In genomic region chrX:152641996-152642395, GRCh38 we compare ENCODE assay signal across 12 cellular contexts. TPM values are rescaled to one million over a fixed set of nuclear protein-coding genes. Genes with fewer than 3 reads are reported as not detected.
DNase-seq lines count a peak whose midpoint lies in the region; ATAC-seq and TF ChIP-seq lines count a peak whose summit lies in the region.
"Had no signal": no experiment of that assay in that cellular context is flagged by ENCODE, and none has a peak within 500 bp of the region (broad histone marks: within the 10 kb centered on the region; RNA-seq: fewer than 3 reads in every experiment).

No MANE protein-coding gene starts in this region.

- H3K9me3 ChIP-seq in A673 (ENCODE audit: low read depth, low read length, poor library complexity, severe bottlenecking) (no peaks in the 10 kb centered on the region), OCI-LY7 (ENCODE audit: low read length) (no peaks in the 10 kb centered on the region), thyroid gland (no peaks in the 10 kb centered on the region)
- H3K9me3 ChIP-seq: ascending aorta had no signal

- no peaks in the 10 kb centered on the region for H3K79me2 ChIP-seq in OCI-LY7 (ENCODE audit: insufficient read depth, low read depth, low read length)

- H3K4me3 ChIP-seq in A673 (ENCODE audit: low read depth, low read length, poor library complexity, severe bottlenecking) (no peak overlapping the region), OCI-LY7 (ENCODE audit: low read depth, low read length, poor library complexity, severe bottlenecking) (no peak overlapping the region), thyroid gland (replicated peaks in 1 of 3) (no peak overlapping the region)
- H3K4me3 ChIP-seq: ascending aorta had no signal

- H3K27me3 ChIP-seq in A673 (replicated peaks; ENCODE audit: insufficient read depth, low read depth, low read length, poor library complexity) (peaks cover 39% of the 10 kb centered on the region), thyroid gland (no peaks in the 10 kb centered on the region)
- H3K27me3 ChIP-seq: ascending aorta had no signal

- H3K27ac ChIP-seq in A673 (ENCODE audit: low read depth, low read length, poor library complexity, severe bottlenecking) (no peak overlapping the region), OCI-LY7 (ENCODE audit: low read depth, low read length, poor library complexity, severe bottlenecking) (no peak overlapping the region), thyroid gland (no peak overlapping the region)
- H3K27ac ChIP-seq: ascending aorta had no signal

- no TSS peak for BruUV-seq in A673 (replicated peaks; lab: Mats Ljungman, UMichigan)
- BruUV-seq in OCI-LY7 (replicated peaks; lab: Mats Ljungman, UMichigan), result no TSS peak

- no peak overlapping the region for H3K4me2 ChIP-seq in OCI-LY7 (ENCODE audit: low read length)

- WGBS in thyroid gland, 2 donors, result 79 to 82% methylated on average over 3 of the region's 6 CpGs

- intact Hi-C loops in A673 (cut with micrococcal nuclease; ENCODE audit: unreplicated experiment) (no loop called here), OCI-LY7 (cut with micrococcal nuclease; ENCODE audit: unreplicated experiment) (no loop called here), head of caudate nucleus (cut with DNase I) (no loop called here), thyroid gland (cut with DNase I) (no loop called here)

- no peaks in the 10 kb centered on the region for H3K9me2 ChIP-seq in OCI-LY7 (ENCODE audit: insufficient read depth, low read length)

- no peaks in the 10 kb centered on the region for H3K36me3 ChIP-seq in A673 (ENCODE audit: insufficient read depth, low read length, poor library complexity, severe bottlenecking)
- H3K36me3 ChIP-seq in OCI-LY7 (ENCODE audit: insufficient read depth, low read length), result no peaks in the 10 kb centered on the region
- no peaks in the 10 kb centered on the region for H3K36me3 ChIP-seq in thyroid gland
- H3K36me3 ChIP-seq: ascending aorta had no signal

- POLR2A ChIA-PET in A673 (lab: Charles Lee; ENCODE audit: low non-redundant PET) (no interaction called here), OCI-LY7 (lab: Charles Lee) (no interaction called here)

- ATAC-seq in GM19023 (IDR thresholded peaks at IDR 0.05; ENCODE audit: unreplicated experiment), result peak; percentile 57
- no peak for ATAC-seq in GM18909 (IDR thresholded peaks at IDR 0.05; ENCODE audit: poor library complexity, unreplicated experiment)
- ATAC-seq in GM18519 (IDR thresholded peaks at IDR 0.05; ENCODE audit: low FRiP score, unreplicated experiment), result no peak
- ATAC-seq: CD8-positive, alpha-beta T cell had no signal

- H4K20me1 ChIP-seq in OCI-LY7 (ENCODE audit: insufficient read depth, low read length), result no peaks in the 10 kb centered on the region

- TF ChIP-seq POLR2A in thyroid gland (IDR thresholded peaks at IDR 0.05), result no peak

- H3K4me1 ChIP-seq in A673 (ENCODE audit: insufficient read depth, low read length, poor library complexity, severe bottlenecking) (no peaks in the 10 kb centered on the region), OCI-LY7 (ENCODE audit: insufficient read depth, low read length, poor library complexity, severe bottlenecking) (no peaks in the 10 kb centered on the region), thyroid gland (peaks cover 0 to 5% of the 10 kb centered on the region in 2 donors)
- H3K4me1 ChIP-seq: ascending aorta had no signal

- DNase-seq in A673 (ENCODE audit: low spot score) (peak; percentile 6), OCI-LY7 (ENCODE audit: low spot score) (no peak), head of caudate nucleus (peak in 35 of 42 donors; percentile 2 to 66 (median 35)), MV-4-11 (lab: John Stamatoyannopoulos, UW) (no peak), thyroid gland (no peak)
- DNase-seq: CD8-positive, alpha-beta T cell; trophoblast cell had no signal

- CTCF ChIA-PET in A673 (lab: Charles Lee) (interaction anchor here (1.5 kb wide), 1 partner anchor 9 kb away, joined by 4 read pairs; no protein-coding TSS in a partner anchor), OCI-LY7 (lab: Charles Lee; ENCODE audit: unreplicated experiment) (no interaction called here)

- no peak overlapping the region for H2AFZ ChIP-seq in OCI-LY7 (ENCODE audit: low read length)

- TF ChIP-seq CTCF in A673 (conservative IDR thresholded peaks at IDR 0.05; ENCODE audit: low read depth, low read length), result peak; percentile 24; the same call in 1 of the 2 replicates
- peak; percentile 25 for TF ChIP-seq CTCF in OCI-LY7 (conservative IDR thresholded peaks at IDR 0.05; ENCODE audit: low read length)
- TF ChIP-seq CTCF in thyroid gland (IDR thresholded peaks at IDR 0.05), result no peak

RNA-seq across cellular contexts. Expression of gene GABRQ, which starts 4.3 kb away (rescaled TPM):
- total RNA-seq in A673 (2021) (not detected in 2 replicates), OCI-LY7 (2022) (not detected in 2 replicates), thyroid gland (under 1 TPM in 3 of 4 donors, not detected in 1; under 0.01 to 0.15 (median 0.13) TPM)
- total RNA-seq in OCI-LY7 (2014; rRNA removed; shearing (Covaris generic)), result not detected in 2 replicates
- total RNA-seq: ascending aorta; CD8-positive, alpha-beta T cell; LHCN-M2 had no signal

RNA-seq across cellular contexts. Expression of gene MAGEA3, which starts 56.6 kb away (rescaled TPM):
- total RNA-seq in A673 (2021), result not detected in 2 replicates
- total RNA-seq in OCI-LY7 (2014; rRNA removed; shearing (Covaris generic)), result not detected in 2 replicates
- total RNA-seq in OCI-LY7 (2022), result not detected in 2 replicates
- total RNA-seq in thyroid gland, result not detected
- total RNA-seq: ascending aorta; CD8-positive, alpha-beta T cell; LHCN-M2 had no signal

Comparison
In these comparisons a context has a peak if more than half of its experiments do, and no peak if none do; other contexts are left out.
1. DNase-seq: peak in A673 (single experiment) and head of caudate nucleus (35 of 42); none in OCI-LY7 (single experiment), MV-4-11 (single experiment) and thyroid gland (0 of 2).
2. CTCF ChIP-seq: peak in A673 (single experiment) and OCI-LY7 (single experiment); none in thyroid gland (0 of 6).